ENCODE assay signal across 8 cellular contexts in genomic region chr13:74287672-74288169, GRCh38.
DNase-seq lines count a peak whose midpoint lies in the region; ATAC-seq and TF ChIP-seq lines count a peak whose summit lies in the region.

No MANE protein-coding gene starts in this region.

- H3K36me3 Mint-ChIP-seq in effector memory CD8-positive, alpha-beta T cell (ENCODE audit: insufficient read depth): peaks cover 16% of the 10 kb centered on the region

- no peaks in the 10 kb centered on the region for H3K9me3 Mint-ChIP-seq in effector memory CD8-positive, alpha-beta T cell

- TF ChIP-seq CTCF in omental fat pad (IDR thresholded peaks at IDR 0.05): no peak

- H3K27me3 Mint-ChIP-seq in effector memory CD8-positive, alpha-beta T cell: no peaks in the 10 kb centered on the region

- peak overlapping the region; percentile 78 to 80 for H3K4me3 Mint-ChIP-seq in effector memory CD8-positive, alpha-beta T cell

- DNase-seq in ELF-1 (ENCODE audit: low read depth, low spot score): peak; percentile 34
- peak; percentile 79 to 93 for DNase-seq in NCI-H524 (lab: John Stamatoyannopoulos, UW)
- DNase-seq in activated CD8-positive, alpha-beta memory T cell treated with anti-CD3 and anti-CD28 coated beads for 4 hours (ENCODE audit: low read depth in 2 of 2): peak; percentile 59 to 75
- peak; percentile 70 to 81 (median 79) for DNase-seq in effector memory CD8-positive, alpha-beta T cell
- peak; percentile 75 for DNase-seq in middle frontal gyrus (ENCODE audit: extremely low spot score, low spot score)
- DNase-seq in stimulated activated CD8-positive, alpha-beta memory T cell treated with anti-CD3 and anti-CD28 coated beads, Interleukin-15, amount 100 ng/mL, for 48 hours (ENCODE audit: low read depth in 2 of 2): peak; percentile 55 to 62
- no peak for DNase-seq in omental fat pad (ENCODE audit: low spot score)

- H3K4me1 Mint-ChIP-seq in effector memory CD8-positive, alpha-beta T cell (ENCODE audit: low read depth in 2 of 2): peaks cover 26 to 54% of the 10 kb centered on the region in 2 donors

- ATAC-seq in HG02884 (IDR thresholded peaks at IDR 0.05; ENCODE audit: unreplicated experiment): peak; percentile 47
- ATAC-seq in effector memory CD8-positive, alpha-beta T cell (replicated peaks): peak; percentile 77
- no peak for ATAC-seq in omental fat pad (ENCODE audit: low FRiP score)

- peak overlapping the region; percentile 94 to 97 for H3K27ac Mint-ChIP-seq in effector memory CD8-positive, alpha-beta T cell
